8 cellular contexts compared by ENCODE assay signal in genomic region chr13:51832471-51833152, GRCh38. TPM values are rescaled to one million over a fixed set of nuclear protein-coding genes. Genes with fewer than 3 reads are reported as not detected.
DNase-seq lines count a peak whose midpoint lies in the region; ATAC-seq and TF ChIP-seq lines count a peak whose summit lies in the region.

No MANE protein-coding gene starts in this region.

- H3K9me3 ChIP-seq in heart right ventricle, result no peaks in the 10 kb centered on the region

- TF ChIP-seq CTCF in heart right ventricle (IDR thresholded peaks at IDR 0.05), result peak; percentile 26 to 66 (median 60)

- ATAC-seq in HG02571 (IDR thresholded peaks at IDR 0.05; ENCODE audit: unreplicated experiment) (peak; percentile 61), heart right ventricle (peak; percentile 79 to 91 (median 90))

- H3K4me1 ChIP-seq in heart right ventricle, result peaks cover 0 to 19% (median 5%) of the 10 kb centered on the region in 9 donors

- no peak overlapping the region for H3K4me3 ChIP-seq in heart right ventricle

- DNase-seq in stimulated activated CD4-positive, alpha-beta T cell treated with anti-CD3 and anti-CD28 coated beads, Interleukin-15, amount 100 ng/mL, for 24 hours, result peak; percentile 60
- no peak for DNase-seq in stimulated activated CD4-positive, alpha-beta T cell treated with anti-CD3 and anti-CD28 coated beads, Interleukin-4, amount 100 ng/mL, for 1 hour
- peak; percentile 54 for DNase-seq in NCI-H69 (lab: John Stamatoyannopoulos, UW)
- DNase-seq in activated naive CD4-positive, alpha-beta T cell (lab: John Stamatoyannopoulos, UW), result peak in 3 of 4 experiments; percentile 5 to 28 (median 25)
- DNase-seq in heart right ventricle, result peak in 1 of 2 donors; percentile 57
- peak; percentile 29 for DNase-seq in stimulated activated naive CD4-positive, alpha-beta T cell treated with Interleukin-2 at 50 U/mL for 16 hours (lab: John Stamatoyannopoulos, UW)
- DNase-seq in SHP77 treated with DMSO at 0.1 percent for 48 hours (lab: John Stamatoyannopoulos, UW), result no peak

- WGBS in heart right ventricle, 2 donors, result 68 to 74% methylated on average over 6 of the region's 6 CpGs

- H3K27me3 ChIP-seq in heart right ventricle, result no peaks in the 10 kb centered on the region

- no peak overlapping the region for H3K27ac ChIP-seq in heart right ventricle

- H3K36me3 ChIP-seq in heart right ventricle, result no peaks in the 10 kb centered on the region

- intact Hi-C loops in heart right ventricle (cut with DNase I), result loop anchor here in 4 of 10 donors (1.0 to 2.0 kb wide), 2 partner anchors 17 to 18 kb away; no protein-coding TSS in a partner anchor

RNA-seq across cellular contexts. Expression of gene TMEM272, which starts 12.4 kb away (rescaled TPM):
- total RNA-seq in heart right ventricle, result 1 to 10 TPM in 4 of 10 donors, under 1 TPM in 6; 0.32 to 2.7 (median 0.77) TPM
- under 1 TPM; 0.09 to 0.37 TPM for polyA plus RNA-seq in heart right ventricle

RNA-seq across cellular contexts. Expression of gene DHRS12, which starts 28.6 kb away (rescaled TPM):
- total RNA-seq in heart right ventricle, result 10 to 100 TPM in 6 of 10 donors, 1 to 10 TPM in 4; 8.6 to 14.0 (median 10.3) TPM
- polyA plus RNA-seq in heart right ventricle, result 10 to 100 TPM in 1 of 2 donors, 1 to 10 TPM in 1; 5.5 to 20.6 TPM

RNA-seq across cellular contexts. Expression of gene CCDC70, which starts 29.2 kb away (rescaled TPM):
- not detected for total RNA-seq in heart right ventricle
- not detected for polyA plus RNA-seq in heart right ventricle

Comparison
In these comparisons a context has a peak if more than half of its experiments do, and no peak if none do; other contexts are left out.
1. DNase-seq: peak in stimulated activated CD4-positive, alpha-beta T cell treated with anti-CD3 and anti-CD28 coated beads, Interleukin-15, amount 100 ng/mL, for 24 hours (single experiment), NCI-H69 (single experiment), activated naive CD4-positive, alpha-beta T cell (3 of 4) and stimulated activated naive CD4-positive, alpha-beta T cell treated with Interleukin-2 at 50 U/mL for 16 hours (single experiment); none in stimulated activated CD4-positive, alpha-beta T cell treated with anti-CD3 and anti-CD28 coated beads, Interleukin-4, amount 100 ng/mL, for 1 hour (single experiment) and SHP77 treated with DMSO at 0.1 percent for 48 hours (single experiment).